ENCODE assay signal across 8 cellular contexts in the genomic region with DNA sequence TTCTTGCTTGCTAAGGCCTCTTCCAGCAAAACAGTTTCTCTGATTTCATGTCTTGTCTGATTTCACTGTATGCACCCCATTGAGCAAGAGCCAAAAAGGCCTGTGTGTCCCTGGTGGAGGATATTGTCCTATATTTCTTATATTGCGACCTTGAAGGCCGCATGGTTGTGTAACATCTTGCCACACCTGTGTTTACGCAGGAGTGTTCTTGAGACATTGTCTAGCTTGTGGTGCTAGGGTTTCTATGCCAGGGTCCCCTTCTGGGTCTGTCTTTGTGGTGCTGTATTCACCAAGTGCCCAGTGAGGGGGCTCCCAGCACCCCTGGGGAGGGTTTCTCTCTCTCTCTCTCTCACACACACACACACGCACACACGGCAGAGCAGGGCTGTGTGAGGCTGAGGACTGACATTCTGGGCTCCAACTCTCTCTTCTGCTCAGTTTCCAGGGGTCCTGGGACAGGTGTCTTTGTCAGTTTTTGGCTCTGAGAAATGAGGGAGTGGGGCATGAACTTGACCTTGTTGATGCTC. TPM values are rescaled to one million over a fixed set of nuclear protein-coding genes. Genes with fewer than 3 reads are reported as not detected.
DNase-seq lines count a peak whose midpoint lies in the region; ATAC-seq and TF ChIP-seq lines count a peak whose summit lies in the region.
"Not testable (repeated sequence)": the region's sequence is repeated elsewhere in the genome, so short reads cannot be mapped to it uniquely, and the experiment has no call there.
"Had no signal": no experiment of that assay in that cellular context is flagged by ENCODE, and none has a peak within 500 bp of the region (broad histone marks: within the 10 kb centered on the region; RNA-seq: fewer than 3 reads in every experiment).

No MANE protein-coding gene starts in this region.

- not testable (repeated sequence) for H4K20me1 ChIP-seq in KMS-11 (ENCODE audit: insufficient read depth)

- not testable (repeated sequence) for H3K79me2 ChIP-seq in KMS-11 (ENCODE audit: insufficient read depth, low read depth)

- not testable (repeated sequence) for H3K36me3 Mint-ChIP-seq in chondrocyte (ENCODE audit: low read depth)

- H3K9ac ChIP-seq in KMS-11: peak overlapping the region; percentile 36; the same call in 1 of the 2 replicates

- not testable (repeated sequence) for H3K4me3 ChIP-seq in KMS-11 (IDR thresholded peaks at IDR 0.05; ENCODE audit: insufficient read depth, low read depth, low read length); mucosa of descending colon; spleen

- 71 to 89% (median 78%) methylated on average over 3 to 5 of the region's 5 CpGs for WGBS in spleen, 5 donors

- not testable (repeated sequence) for H3K36me3 ChIP-seq in KMS-11 (ENCODE audit: insufficient read depth); mucosa of descending colon (ENCODE audit: low read depth); spleen

- not testable (repeated sequence) for H3K27me3 ChIP-seq in KMS-11 (ENCODE audit: insufficient read depth, low read depth); spleen (replicated peaks in 1 of 7)

- not testable (repeated sequence) for TF ChIP-seq CTCF in KMS-11 (conservative IDR thresholded peaks at IDR 0.05; ENCODE audit: low read depth, low read length); chondrocyte (IDR thresholded peaks at IDR 0.05); mucosa of descending colon (IDR thresholded peaks at IDR 0.05); spleen (IDR thresholded peaks at IDR 0.05 in 8 of 11, conservative IDR thresholded peaks at IDR 0.05 in 3 of 11)

- not testable (repeated sequence) for H2AFZ ChIP-seq in KMS-11 (ENCODE audit: low read depth)

- not testable (repeated sequence) for H3K27ac Mint-ChIP-seq in chondrocyte (ENCODE audit: unreplicated experiment)

- not testable (repeated sequence) for H3K4me3 Mint-ChIP-seq in chondrocyte (ENCODE audit: unreplicated experiment)

- DNase-seq in chondrocyte (ENCODE audit: low spot score) (peak; percentile 73), Right ventricle myocardium inferior (ENCODE audit: missing footprints) (peak; percentile 31), mucosa of descending colon (peak; percentile 16 to 50 (median 25)), posterior vena cava (ENCODE audit: low spot score) (peak; percentile 22), spleen (peak; percentile 54)

- not testable (repeated sequence) for H3K9me3 ChIP-seq in mucosa of descending colon, spleen

- ATAC-seq in SK-N-SH treated with all-trans-retinoic acid at 6 μM for 48 hours, Right ventricle myocardium inferior: not testable (repeated sequence)
- peak; percentile 67 for ATAC-seq in mucosa of descending colon

- H3K9me3 Mint-ChIP-seq in chondrocyte (ENCODE audit: low read depth): not testable (repeated sequence)

- TF ChIP-seq POLR2A in spleen (IDR thresholded peaks at IDR 0.05): not testable (repeated sequence)

- H3K27me3 Mint-ChIP-seq in chondrocyte (ENCODE audit: low read depth): not testable (repeated sequence)

- H3K4me1 ChIP-seq in KMS-11 (ENCODE audit: low read depth, poor library complexity, severe bottlenecking); mucosa of descending colon (ENCODE audit: low read depth); spleen: not testable (repeated sequence)

- H3K4me1 Mint-ChIP-seq in chondrocyte (ENCODE audit: low read depth): peaks cover 16% of the 10 kb centered on the region

- not testable (repeated sequence) for H3K4me2 ChIP-seq in KMS-11

- intact Hi-C loops in Right ventricle myocardium inferior (cut with DNase I); mucosa of descending colon (cut with DNase I, micrococcal nuclease); posterior vena cava (cut with DNase I); spleen (cut with DNase I; ENCODE audit: low total_unique reads): not testable (repeated sequence)

- H3K27ac ChIP-seq in KMS-11: peak overlapping the region; percentile 58
- H3K27ac ChIP-seq in spleen: not testable (repeated sequence)

TF ChIP-seq in SK-N-SH treated with all-trans-retinoic acid at 6 μM for 48 hours, 23 proteins besides CTCF, POLR2A, EP300 and RAD21:
- peak; percentile 70 for TF ChIP-seq ZNF70 (CRISPR knock-in tag; IDR thresholded peaks at IDR 0.05)
TF ChIP-seq in SK-N-SH treated with all-trans-retinoic acid at 6 μM for 48 hours: peak in this region for 1; not testable (repeated sequence) for 22.

RNA-seq across cellular contexts. Expression of a gene that starts 35.6 kb away (rescaled TPM):
- total RNA-seq in chondrocyte: 2.2 to 2.8 TPM (median 2.5 TPM) in 3 replicates
- total RNA-seq in Right ventricle myocardium inferior: 12.6 TPM
- total RNA-seq in mucosa of descending colon: 1 to 10 TPM in 2 of 3 donors, under 1 TPM in 1; 0.67 to 1.9 (median 1.1) TPM
- total RNA-seq in posterior vena cava: 1 to 10 TPM; 6.8 to 6.9 TPM
- 1 to 10 TPM; 1.0 to 4.8 (median 2.6) TPM for total RNA-seq in spleen
- polyA plus RNA-seq in spleen: under 1 TPM; 0.11 to 0.77 (median 0.12) TPM
- total RNA-seq: HepG2 had no signal
- polyA plus RNA-seq: HepG2 had no signal

Comparison
In these comparisons a context has a peak if more than half of its experiments do, and no peak if none do; other contexts are left out.
1. DNase-seq: peak in every context shown above with its lines; median percentile 73 in chondrocyte; 54 in spleen; 31 in Right ventricle myocardium inferior; 25 in mucosa of descending colon; 22 in posterior vena cava.